In the genomic region with DNA sequence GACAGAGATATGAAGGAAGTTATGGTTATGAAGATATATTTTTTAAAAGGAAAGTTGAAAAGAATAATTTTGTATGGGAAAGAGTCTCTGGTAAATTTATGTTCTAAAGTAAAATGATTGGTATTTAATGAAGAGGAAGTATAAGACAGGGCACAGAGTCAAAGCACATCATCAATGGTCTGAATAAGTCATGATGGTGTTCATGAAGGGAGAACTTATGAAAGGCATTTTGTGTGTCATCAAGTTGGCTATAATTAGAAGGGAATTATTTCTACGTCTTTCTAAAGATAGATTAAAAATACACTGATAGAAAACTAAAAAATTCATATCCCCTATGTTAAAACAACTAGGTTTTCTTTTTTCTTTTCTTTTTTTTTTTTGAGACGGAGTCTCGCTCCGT, we compare ENCODE assay signal across 21 cellular contexts. TPM values are rescaled to one million over a fixed set of nuclear protein-coding genes. Genes with fewer than 3 reads are reported as not detected.
DNase-seq lines count a peak whose midpoint lies in the region; ATAC-seq and TF ChIP-seq lines count a peak whose summit lies in the region.
"Had no signal": no experiment of that assay in that cellular context is flagged by ENCODE, and none has a peak within 500 bp of the region (broad histone marks: within the 10 kb centered on the region; RNA-seq: fewer than 3 reads in every experiment).

No MANE protein-coding gene starts in this region.

- peaks cover 4% of the 10 kb centered on the region; the same call in 1 of the 2 replicates for H3K79me2 ChIP-seq in GM23248 (ENCODE audit: insufficient read depth)

- H3K27ac Mint-ChIP-seq in chondrocyte (ENCODE audit: unreplicated experiment): peak overlapping the region; percentile 42
- H3K27ac Mint-ChIP-seq: CD8-positive, alpha-beta T cell; GM23338 had no signal

- ATAC-seq in psoas muscle: peak in 3 of 4 donors; percentile 52 to 64 (median 53)
- ATAC-seq: A549; CD8-positive, alpha-beta T cell; GM23338 had no signal

- H3K9me2 ChIP-seq in GM23248 (ENCODE audit: insufficient read depth): no peaks in the 10 kb centered on the region

- H3K27ac ChIP-seq in GM23248: peak overlapping the region; percentile 40
- peak overlapping the region; percentile 50 for H3K27ac ChIP-seq in psoas muscle
- H3K27ac ChIP-seq: A549 had no signal

- 71 to 74% methylated on average over 4 of the region's 4 CpGs for WGBS in GM23248 (ENCODE audit: low coverage in 1 of 2, low lambda C conversion rate in 2 of 2, missing lambda C conversion rate in 2 of 2), 2 experiments
- 76 to 83% (median 82%) methylated on average over 4 of the region's 4 CpGs for WGBS in psoas muscle, 3 donors

- H3K9me3 ChIP-seq in GM23248 (ENCODE audit: low read depth) (no peaks in the 10 kb centered on the region), psoas muscle (no peaks in the 10 kb centered on the region), BE2C (no peaks in the 10 kb centered on the region)
- H3K9me3 ChIP-seq: A549, Caco-2, HAP-1 had no signal

- no peak overlapping the region for H3K9ac ChIP-seq in GM23248

- H3K27me3 Mint-ChIP-seq in chondrocyte (ENCODE audit: low read depth): no peaks in the 10 kb centered on the region

- in situ Hi-C loops in GM23248 (cut with MboI): no loop called here

- H3K4me2 ChIP-seq in GM23248 (ENCODE audit: unreplicated experiment): peak overlapping the region; percentile 9
- H3K4me2 ChIP-seq: A549, GM23338 had no signal

- no peak overlapping the region for H2AFZ ChIP-seq in GM23248
- H2AFZ ChIP-seq: GM23338 had no signal

- H3K36me3 ChIP-seq in GM23248 (ENCODE audit: low read depth): no peaks in the 10 kb centered on the region; the same call in 1 of the 2 replicates
- peaks cover 2 to 77% of the 10 kb centered on the region in 2 donors for H3K36me3 ChIP-seq in psoas muscle (ENCODE audit: insufficient read depth in 1 of 2, low read depth in 1 of 2)
- peaks cover 12% of the 10 kb centered on the region for H3K36me3 ChIP-seq in BE2C
- H3K36me3 ChIP-seq: HAP-1 had no signal

- no peaks in the 10 kb centered on the region for H3K27me3 ChIP-seq in GM23248 (replicated peaks; ENCODE audit: insufficient read depth)
- no peaks in the 10 kb centered on the region for H3K27me3 ChIP-seq in psoas muscle (ENCODE audit: insufficient read depth in 3 of 3, low read length in 2 of 3)
- H3K27me3 ChIP-seq in BE2C: no peaks in the 10 kb centered on the region

- no peaks in the 10 kb centered on the region for H3K9me3 Mint-ChIP-seq in chondrocyte (ENCODE audit: low read depth)
- H3K9me3 Mint-ChIP-seq: CD8-positive, alpha-beta T cell; GM23338 had no signal

- no peak overlapping the region for H3K4me3 Mint-ChIP-seq in chondrocyte (ENCODE audit: unreplicated experiment)
- H3K4me3 Mint-ChIP-seq: CD8-positive, alpha-beta T cell; GM23338 had no signal

- peaks cover 2% of the 10 kb centered on the region; the same call in 1 of the 2 replicates for H3K4me1 ChIP-seq in GM23248 (ENCODE audit: insufficient read depth)
- H3K4me1 ChIP-seq in psoas muscle: peaks cover 18% of the 10 kb centered on the region
- H3K4me1 ChIP-seq in BE2C: no peaks in the 10 kb centered on the region
- H3K4me1 ChIP-seq: HAP-1 had no signal

- TF ChIP-seq CTCF in chondrocyte (IDR thresholded peaks at IDR 0.05): no peak
- no peak for TF ChIP-seq CTCF in psoas muscle (IDR thresholded peaks at IDR 0.05)
- TF ChIP-seq CTCF in BE2C (IDR thresholded peaks at IDR 0.05; ENCODE audit: low read depth, low read length): no peak

- H3K4me1 Mint-ChIP-seq in chondrocyte (ENCODE audit: low read depth): peaks cover 5% of the 10 kb centered on the region
- H3K4me1 Mint-ChIP-seq: GM23338 had no signal

- H3F3A ChIP-seq in GM23248 (ENCODE audit: insufficient read depth): 0 out of 2 replicates have a peak, but pooled peaks cover 6% of the 10 kb centered on the region

- no peak overlapping the region for H3K4me3 ChIP-seq in GM23248
- H3K4me3 ChIP-seq in psoas muscle: no peak overlapping the region
- H3K4me3 ChIP-seq in BE2C (ENCODE audit: low read depth, low read length): no peak overlapping the region
- H3K4me3 ChIP-seq: A549, GM23338, HAP-1 had no signal

- H4K20me1 ChIP-seq in GM23248 (ENCODE audit: insufficient read depth): no peaks in the 10 kb centered on the region

- intact Hi-C loops in psoas muscle (cut with DNase I): no loop called here

- H3K36me3 Mint-ChIP-seq in chondrocyte (ENCODE audit: low read depth): peaks cover 14% of the 10 kb centered on the region

- DNase-seq in EH (ENCODE audit: low read depth) (peak; percentile 27), GM23248 (peak; percentile 61), chondrocyte (ENCODE audit: low spot score) (no peak), psoas muscle (no peak), BE2C (no peak), T-helper 1 cell (no peak), NCI-H1436 (lab: John Stamatoyannopoulos, UW) (no peak)
- DNase-seq in stimulated activated naive CD4-positive, alpha-beta T cell treated with Interleukin-2 at 50 U/mL for 16 hours (lab: John Stamatoyannopoulos, UW): no peak
- DNase-seq: 8988T; ACHN; AML-193; C1 segment of cervical spinal cord; Caco-2; CD8-positive, alpha-beta T cell; DMS153; DND-41; EL; GDM1 had no signal

RNA-seq across cellular contexts. Expression of a gene that starts 21.4 kb away (rescaled TPM):
- 2.4 and 7.6 TPM in 2 replicates for total RNA-seq in GM23248 (2014; rRNA removed; shearing (Covaris generic))
- polyA plus RNA-seq in GM23248 (2016; fragmentation: Nextera tagmentation; extraction: Ambion mirVana) (13.4 and 15.7 TPM in 2 replicates), psoas muscle (1 to 10 TPM in 2 of 3 donors, under 1 TPM in 1; 0.49 to 4.6 (median 1.1) TPM)
- total RNA-seq in chondrocyte (4.9 to 15.1 TPM (median 6.1 TPM) in 3 replicates), psoas muscle (1 to 10 TPM in 2 of 4 donors, under 1 TPM in 2; 0.75 to 3.0 (median 1.9) TPM)
- 9.1 TPM for polyA plus RNA-seq in BE2C (2012; ENCODE audit: insufficient read depth, insufficient read length, low read depth)

RNA-seq across cellular contexts. Expression of a gene that starts 25.2 kb away (rescaled TPM):
- 69.6 and 96.0 TPM in 2 replicates for total RNA-seq in GM23248 (2014; rRNA removed; shearing (Covaris generic))
- polyA plus RNA-seq in GM23248 (2016; fragmentation: Nextera tagmentation; extraction: Ambion mirVana): 70.4 and 72.7 TPM in 2 replicates
- total RNA-seq in chondrocyte: 45.4 to 49.5 TPM (median 46.2 TPM) in 3 replicates
- 100 to 1,000 TPM in 1 of 4 donors, 10 to 100 TPM in 3; 67.0 to 104 (median 82.4) TPM for total RNA-seq in psoas muscle
- polyA plus RNA-seq in psoas muscle: 10 to 100 TPM; 30.8 to 83.6 (median 79.7) TPM
- 192 TPM for polyA plus RNA-seq in BE2C (2012; ENCODE audit: insufficient read depth, insufficient read length, low read depth)

RNA-seq across cellular contexts. Expression of a gene that starts 46.1 kb away (rescaled TPM):
- 3.1 and 4.8 TPM in 2 replicates for total RNA-seq in GM23248 (2014; rRNA removed; shearing (Covaris generic))
- polyA plus RNA-seq in GM23248 (2016; fragmentation: Nextera tagmentation; extraction: Ambion mirVana): 4.2 and 4.6 TPM in 2 replicates
- 5.6 to 6.5 TPM (median 5.9 TPM) in 3 replicates for total RNA-seq in chondrocyte
- 10 to 100 TPM in 2 of 4 donors, 1 to 10 TPM in 2; 6.7 to 16.3 (median 10.3) TPM for total RNA-seq in psoas muscle
- 10 to 100 TPM in 1 of 3 donors, 1 to 10 TPM in 2; 7.8 to 15.0 (median 8.1) TPM for polyA plus RNA-seq in psoas muscle
- polyA plus RNA-seq in BE2C (2012; ENCODE audit: insufficient read depth, insufficient read length, low read depth): 16.4 TPM

Comparison
In these comparisons a context has a peak if more than half of its experiments do, and no peak if none do; other contexts are left out.
1. DNase-seq: peak in EH (single experiment) and GM23248 (single experiment); none in chondrocyte (single experiment), psoas muscle (0 of 2), BE2C (single experiment), stimulated activated naive CD4-positive, alpha-beta T cell treated with Interleukin-2 at 50 U/mL for 16 hours (single experiment), T-helper 1 cell (0 of 5) and NCI-H1436 (single experiment).